ENCODE assay signal across 8 cellular contexts in the genomic region with DNA sequence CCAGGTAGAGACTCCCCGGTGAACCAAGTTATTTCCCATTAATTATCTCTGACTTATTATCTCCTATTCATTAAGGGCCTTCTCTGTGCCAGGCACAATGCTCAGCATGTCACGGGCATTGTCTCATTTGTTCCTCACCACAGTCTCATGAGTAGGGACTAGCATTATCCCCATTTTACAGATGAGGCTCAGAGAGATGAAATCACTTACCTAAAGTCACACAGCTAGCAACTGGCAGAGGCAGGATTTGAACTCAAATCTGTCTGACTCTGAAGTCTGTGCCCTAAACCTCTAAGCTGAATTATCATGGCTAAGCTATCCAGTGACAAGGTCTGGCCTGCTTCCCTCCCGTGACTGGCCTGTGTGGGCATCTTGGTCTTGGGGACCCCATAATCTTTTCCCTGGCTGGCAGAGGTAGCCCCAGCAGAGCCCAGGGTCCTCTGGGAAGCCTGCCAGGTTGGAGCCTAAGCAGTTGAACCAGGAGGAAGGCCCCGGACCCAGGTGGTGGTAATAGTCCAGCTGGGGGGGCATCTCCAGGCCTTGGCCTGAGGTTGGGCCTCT. TPM values are rescaled to one million over a fixed set of nuclear protein-coding genes. Genes with fewer than 3 reads are reported as not detected.
DNase-seq lines count a peak whose midpoint lies in the region; ATAC-seq and TF ChIP-seq lines count a peak whose summit lies in the region.

No MANE protein-coding gene starts in this region.

- H3K9me3 Mint-ChIP-seq in activated CD4-positive, alpha-beta memory T cell treated with anti-CD3 and anti-CD28 coated beads, Interleukin-2, amount 10 ng/mL, durations not matched to agents 7 days and 5 days = no peaks in the 10 kb centered on the region
- no peaks in the 10 kb centered on the region for H3K9me3 Mint-ChIP-seq in stimulated activated effector memory CD8-positive, alpha-beta T cell treated with anti-CD3 and anti-CD28 coated beads, Interleukin-12 subunit alpha, Interleukin-12 subunit beta, amount 100 ng/mL, for 72 hours

- ATAC-seq in HCT116 (no peak), right cardiac atrium (no peak)
- no peak for ATAC-seq in stimulated activated effector memory CD8-positive, alpha-beta T cell treated with anti-CD3 and anti-CD28 coated beads, Interleukin-12 subunit alpha, Interleukin-12 subunit beta, amount 100 ng/mL, for 72 hours

- TSS peak; percentile 57 for BruUV-seq in HCT116 (replicated peaks; lab: Mats Ljungman, UMichigan)

- 27% methylated on average over 4 of the region's 4 CpGs for WGBS in right cardiac atrium

- no peak overlapping the region for H2AFZ ChIP-seq in HCT116 (ENCODE audit: low read depth, low read length, poor library complexity, severe bottlenecking)

- TF ChIP-seq POLR2A in HCT116 (IDR thresholded peaks at IDR 0.05; ENCODE audit: borderline replicate concordance, extremely low read depth, insufficient read depth, insufficient read length) = no peak

- no peaks in the 10 kb centered on the region for H3K27me3 Mint-ChIP-seq in activated CD4-positive, alpha-beta memory T cell treated with anti-CD3 and anti-CD28 coated beads, Interleukin-2, amount 10 ng/mL, durations not matched to agents 7 days and 5 days

- H3K4me2 ChIP-seq in HCT116 (ENCODE audit: low read length) = peak overlapping the region; percentile 73

- H3K9me3 ChIP-seq in HCT116 (ENCODE audit: control insufficient read depth in 1 of 2, insufficient read depth in 1 of 2, low read depth in 1 of 2, low read length in 2 of 2) (no peaks in the 10 kb centered on the region), right cardiac atrium (ENCODE audit: control insufficient read depth, low read length) (no peaks in the 10 kb centered on the region)

- H3K4me3 Mint-ChIP-seq in activated CD4-positive, alpha-beta memory T cell treated with anti-CD3 and anti-CD28 coated beads, Interleukin-2, amount 10 ng/mL, durations not matched to agents 7 days and 5 days = peak overlapping the region; percentile 74
- H3K4me3 Mint-ChIP-seq in stimulated activated effector memory CD8-positive, alpha-beta T cell treated with anti-CD3 and anti-CD28 coated beads, Interleukin-12 subunit alpha, Interleukin-12 subunit beta, amount 100 ng/mL, for 72 hours = peak overlapping the region; percentile 88

- peaks cover 13 to 48% of the 10 kb centered on the region in 2 experiments for H3K4me1 ChIP-seq in HCT116 (ENCODE audit: control insufficient read depth in 1 of 2, insufficient read depth in 2 of 2, low read length in 2 of 2)
- peaks cover 26% of the 10 kb centered on the region for H3K4me1 ChIP-seq in right cardiac atrium (ENCODE audit: control insufficient read depth, insufficient read depth, low read length)

- no peak for TF ChIP-seq RAD21 in HCT116 (IDR thresholded peaks at IDR 0.05; ENCODE audit: low read depth)

- DNase-seq in HCT116 (ENCODE audit: low read depth, low spot score) = no peak
- no peak for DNase-seq in activated CD4-positive, alpha-beta memory T cell treated with anti-CD3 and anti-CD28 coated beads, Interleukin-2, amount 10 ng/mL, durations not matched to agents 7 days and 5 days
- no peak for DNase-seq in right cardiac atrium
- DNase-seq in stimulated activated effector memory CD8-positive, alpha-beta T cell treated with anti-CD3 and anti-CD28 coated beads, Interleukin-12 subunit alpha, Interleukin-12 subunit beta, amount 100 ng/mL, for 72 hours (ENCODE audit: low spot score in 2 of 2) = no peak
- DNase-seq in hepatic stellate cell (ENCODE audit: low spot score) = no peak
- no peak for DNase-seq in effector CD4-positive, alpha-beta T cell
- DNase-seq in DMS 273 (lab: John Stamatoyannopoulos, UW; ENCODE audit: unreplicated experiment) = no peak
- DNase-seq in glomerular visceral epithelial cell (ENCODE audit: extremely low spot score) = no peak

- H3K4me3 ChIP-seq in HCT116 (replicated peaks in 1 of 2; ENCODE audit: low read depth in 1 of 2, low read length in 2 of 2) (peak overlapping the region; percentile 46 to 49), right cardiac atrium (ENCODE audit: low read length) (peak overlapping the region; percentile 55)

- POLR2A ChIA-PET in HCT116 (lab: Charles Lee) = interaction anchor here (1.0 to 1.3 kb wide), 3 partner anchors 10 to 228 kb away, joined by 3 to 4 read pairs (median 3); no protein-coding TSS in a partner anchor
- POLR2A ChIA-PET in activated CD4-positive, alpha-beta memory T cell treated with anti-CD3 and anti-CD28 coated beads, Interleukin-2, amount 10 ng/mL, durations not matched to agents 7 days and 5 days (lab: Charles Lee) = interaction anchor here (0.9 to 8.9 kb wide), 18 partner anchors 9 to 1530 kb away, joined by 3 to 193 read pairs (median 4); partner anchors contain the start of genes AGO3, CLSPN, EVA1B and LSM10

- peak overlapping the region; percentile 64 for H3K27ac ChIP-seq in HCT116 (ENCODE audit: low read depth, low read length)
- peak overlapping the region; percentile 94 for H3K27ac ChIP-seq in right cardiac atrium (ENCODE audit: low read length)

- H3K79me2 ChIP-seq in HCT116 (ENCODE audit: insufficient read depth, low read length) = peaks cover 93% of the 10 kb centered on the region

- H3K9ac ChIP-seq in HCT116 (ENCODE audit: low read length) = peak overlapping the region; percentile 56

- peak overlapping the region; percentile 88 for H3K27ac Mint-ChIP-seq in activated CD4-positive, alpha-beta memory T cell treated with anti-CD3 and anti-CD28 coated beads, Interleukin-2, amount 10 ng/mL, durations not matched to agents 7 days and 5 days
- H3K27ac Mint-ChIP-seq in stimulated activated effector memory CD8-positive, alpha-beta T cell treated with anti-CD3 and anti-CD28 coated beads, Interleukin-12 subunit alpha, Interleukin-12 subunit beta, amount 100 ng/mL, for 72 hours = peak overlapping the region; percentile 98

- no peak for TF ChIP-seq CTCF in HCT116 (IDR thresholded peaks at IDR 0.05 in 2 of 3, conservative IDR thresholded peaks at IDR 0.05 in 1 of 3; ENCODE audit: borderline replicate concordance in 1 of 3, insufficient read depth in 1 of 3, low read depth in 2 of 3, low read length in 2 of 3)

- H3K36me3 Mint-ChIP-seq in activated CD4-positive, alpha-beta memory T cell treated with anti-CD3 and anti-CD28 coated beads, Interleukin-2, amount 10 ng/mL, durations not matched to agents 7 days and 5 days (ENCODE audit: low read depth) = peaks cover 65% of the 10 kb centered on the region
- H3K36me3 Mint-ChIP-seq in stimulated activated effector memory CD8-positive, alpha-beta T cell treated with anti-CD3 and anti-CD28 coated beads, Interleukin-12 subunit alpha, Interleukin-12 subunit beta, amount 100 ng/mL, for 72 hours = peaks cover 45% of the 10 kb centered on the region

- H3K9me2 ChIP-seq in HCT116 (ENCODE audit: insufficient read depth) = no peaks in the 10 kb centered on the region

- intact Hi-C loops in HCT116 (cut with micrococcal nuclease) = no loop called here
- intact Hi-C loops in right cardiac atrium (cut with DNase I) = loop anchor here in 1 of 4 donors (2.0 kb wide), 1 partner anchor 62 kb away; no protein-coding TSS in a partner anchor

- CTCF ChIA-PET in HCT116 (lab: Charles Lee) = interaction anchor here (0.9 to 1.4 kb wide), 3 partner anchors 10 to 125 kb away, joined by 3 to 7 read pairs (median 3); no protein-coding TSS in a partner anchor
- CTCF ChIA-PET in activated CD4-positive, alpha-beta memory T cell treated with anti-CD3 and anti-CD28 coated beads, Interleukin-2, amount 10 ng/mL, durations not matched to agents 7 days and 5 days (lab: Charles Lee) = interaction anchor here (1.0 to 5.1 kb wide), 8 partner anchors 10 to 125 kb away, joined by 4 to 105 read pairs (median 10); partner anchors contain the start of genes THRAP3 and TRAPPC3

- H4K20me1 ChIP-seq in HCT116 (ENCODE audit: insufficient read depth) = no peaks in the 10 kb centered on the region

- RAD21 ChIA-PET in HCT116 (lab: Charles Lee; ENCODE audit: low non-redundant PET in 1 of 2, low total read pairs in 2 of 2, uncharacterized antibody in 2 of 2, unreplicated experiment in 2 of 2) = no interaction called here

- 0 out of 4 replicates have a peak, but pooled peaks cover 0 to 4% of the 10 kb centered on the region in 2 experiments for H3K36me3 ChIP-seq in HCT116 (ENCODE audit: control insufficient read depth in 1 of 2, insufficient read depth in 2 of 2, low read length in 2 of 2)

- peaks cover 65% of the 10 kb centered on the region for H3K4me1 Mint-ChIP-seq in activated CD4-positive, alpha-beta memory T cell treated with anti-CD3 and anti-CD28 coated beads, Interleukin-2, amount 10 ng/mL, durations not matched to agents 7 days and 5 days
- H3K4me1 Mint-ChIP-seq in stimulated activated effector memory CD8-positive, alpha-beta T cell treated with anti-CD3 and anti-CD28 coated beads, Interleukin-12 subunit alpha, Interleukin-12 subunit beta, amount 100 ng/mL, for 72 hours = peaks cover 63% of the 10 kb centered on the region

- H3K27me3 ChIP-seq in HCT116 (ENCODE audit: insufficient read depth, low read length) (no peaks in the 10 kb centered on the region), right cardiac atrium (ENCODE audit: control insufficient read depth, insufficient read depth) (no peaks in the 10 kb centered on the region)

TF ChIP-seq in HCT116, 20 proteins besides CTCF, POLR2A, EP300 and RAD21:
- TF ChIP-seq SRF (IDR thresholded peaks at IDR 0.05; ENCODE audit: low read depth) = no peak
- no peak for TF ChIP-seq MAX (IDR thresholded peaks at IDR 0.05)

RNA-seq across cellular contexts. Expression of gene MAP7D1, which starts 4.5 kb away (rescaled TPM):
- total RNA-seq in HCT116 (2021; ENCODE audit: unreplicated experiment) (71.8 TPM), right cardiac atrium (100 to 1,000 TPM; 285 to 403 (median 374) TPM)
- 36.3 and 43.4 TPM in 2 replicates for polyA plus RNA-seq in HCT116 (2012)
- 100 to 1,000 TPM; 215 to 221 TPM for total RNA-seq in activated CD4-positive, alpha-beta memory T cell treated with anti-CD3 and anti-CD28 coated beads, Interleukin-2, amount 10 ng/mL, durations not matched to agents 7 days and 5 days
- polyA plus RNA-seq in right cardiac atrium = 330 TPM

RNA-seq across cellular contexts. Expression of gene TRAPPC3, which starts 11.2 kb away (rescaled TPM):
- 64.6 TPM for total RNA-seq in HCT116 (2021; ENCODE audit: unreplicated experiment)
- polyA plus RNA-seq in HCT116 (2012) = 66.4 and 70.0 TPM in 2 replicates
- 10 to 100 TPM; 57.2 to 58.4 TPM for total RNA-seq in activated CD4-positive, alpha-beta memory T cell treated with anti-CD3 and anti-CD28 coated beads, Interleukin-2, amount 10 ng/mL, durations not matched to agents 7 days and 5 days
- 10 to 100 TPM; 58.5 to 67.2 (median 64.0) TPM for total RNA-seq in right cardiac atrium
- 73.6 TPM for polyA plus RNA-seq in right cardiac atrium

RNA-seq across cellular contexts. Expression of gene COL8A2, which starts 35.4 kb away (rescaled TPM):
- total RNA-seq in HCT116 (2021; ENCODE audit: unreplicated experiment) (0.05 TPM), right cardiac atrium (1 to 10 TPM; 2.7 to 4.1 (median 3.3) TPM)
- polyA plus RNA-seq in HCT116 (2012) = 0.01 TPM in 1 of 2 replicates, not detected in the other
- total RNA-seq in activated CD4-positive, alpha-beta memory T cell treated with anti-CD3 and anti-CD28 coated beads, Interleukin-2, amount 10 ng/mL, durations not matched to agents 7 days and 5 days = not detected
- 2.4 TPM for polyA plus RNA-seq in right cardiac atrium
